ENCODE assay signal across 8 cellular contexts in the genomic region with DNA sequence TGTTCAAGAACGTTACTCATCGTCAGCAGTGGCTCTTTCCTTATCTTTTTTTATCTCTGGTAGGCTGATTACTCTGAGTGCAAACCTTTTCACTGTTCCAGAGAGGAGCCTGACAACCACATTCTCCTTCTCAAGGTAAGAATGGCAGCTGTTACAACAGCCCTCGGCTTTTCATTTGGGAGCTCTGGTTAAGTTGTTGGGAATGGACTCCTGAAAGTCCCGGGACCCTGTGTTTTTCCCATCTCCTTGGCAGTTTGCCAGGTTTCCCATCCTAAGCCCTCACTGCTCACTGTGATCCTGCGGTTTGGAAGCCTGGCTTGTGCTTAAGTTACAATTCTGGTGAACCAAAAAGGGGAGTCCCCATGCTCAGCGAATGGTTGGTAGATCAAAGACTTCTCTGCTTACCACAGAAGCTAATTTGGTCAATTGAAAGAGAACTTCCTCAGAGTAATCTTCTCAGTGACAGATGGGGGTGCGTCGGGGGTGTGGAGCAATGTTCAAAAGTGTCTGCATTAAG.
A peak's percentile ranks its signal among the peaks of the same experiment; 100 is the strongest.
DNase-seq lines count a peak whose midpoint lies in the region; ATAC-seq lines count a peak whose summit lies in the region.

No MANE protein-coding gene starts in this region.

- H3K27ac Mint-ChIP-seq in activated naive CD8-positive, alpha-beta T cell treated with anti-CD3 and anti-CD28 coated beads, Interleukin-2, amount 10 ng/mL, durations not matched to agents 7 days and 5 days, result no peak overlapping the region

- DNase-seq in M059J (ENCODE audit: low read depth), result peak; percentile 45
- peak; percentile 36 for DNase-seq in activated naive CD8-positive, alpha-beta T cell treated with anti-CD3 and anti-CD28 coated beads, Interleukin-2, amount 10 ng/mL, durations not matched to agents 7 days and 5 days
- no peak for DNase-seq in effector CD4-positive, alpha-beta T cell
- DNase-seq in T1000 (lab: John Stamatoyannopoulos, UW), result no peak
- DNase-seq in NK-92 (lab: John Stamatoyannopoulos, UW; ENCODE audit: unreplicated experiment), result no peak
- DNase-seq in NCI-H526 (lab: John Stamatoyannopoulos, UW), result no peak

- ATAC-seq in GM18502 (IDR thresholded peaks at IDR 0.05; ENCODE audit: poor library complexity, unreplicated experiment), result peak; percentile 98
- ATAC-seq in GM21723 (IDR thresholded peaks at IDR 0.05; ENCODE audit: unreplicated experiment), result peak; percentile 98
- peak; percentile 98 for ATAC-seq in activated naive CD8-positive, alpha-beta T cell treated with anti-CD3 and anti-CD28 coated beads, Interleukin-2, amount 10 ng/mL, durations not matched to agents 7 days and 5 days (ENCODE audit: low read depth)

- H3K9me3 Mint-ChIP-seq in activated naive CD8-positive, alpha-beta T cell treated with anti-CD3 and anti-CD28 coated beads, Interleukin-2, amount 10 ng/mL, durations not matched to agents 7 days and 5 days, result peaks cover 4% of the 10 kb centered on the region

- POLR2A ChIA-PET in activated naive CD8-positive, alpha-beta T cell treated with anti-CD3 and anti-CD28 coated beads, Interleukin-2, amount 10 ng/mL, durations not matched to agents 7 days and 5 days (lab: Charles Lee), result interaction anchor here (0.5 kb wide), 1 partner anchor 433 kb away, joined by 3 read pairs; no protein-coding TSS in a partner anchor

- peaks cover 11% of the 10 kb centered on the region for H3K4me1 Mint-ChIP-seq in activated naive CD8-positive, alpha-beta T cell treated with anti-CD3 and anti-CD28 coated beads, Interleukin-2, amount 10 ng/mL, durations not matched to agents 7 days and 5 days

- peak overlapping the region; percentile 51 for H3K4me3 Mint-ChIP-seq in activated naive CD8-positive, alpha-beta T cell treated with anti-CD3 and anti-CD28 coated beads, Interleukin-2, amount 10 ng/mL, durations not matched to agents 7 days and 5 days

- peaks cover 33% of the 10 kb centered on the region for H3K27me3 Mint-ChIP-seq in activated naive CD8-positive, alpha-beta T cell treated with anti-CD3 and anti-CD28 coated beads, Interleukin-2, amount 10 ng/mL, durations not matched to agents 7 days and 5 days

- no peaks in the 10 kb centered on the region for H3K36me3 Mint-ChIP-seq in activated naive CD8-positive, alpha-beta T cell treated with anti-CD3 and anti-CD28 coated beads, Interleukin-2, amount 10 ng/mL, durations not matched to agents 7 days and 5 days

Comparison
In these comparisons a context has a peak if more than half of its experiments do, and no peak if none do; other contexts are left out.
1. DNase-seq: peak in M059J (single experiment) and activated naive CD8-positive, alpha-beta T cell treated with anti-CD3 and anti-CD28 coated beads, Interleukin-2, amount 10 ng/mL, durations not matched to agents 7 days and 5 days (single experiment); none in effector CD4-positive, alpha-beta T cell (single experiment), T1000 (single experiment), NK-92 (single experiment) and NCI-H526 (0 of 2).
2. Peak in every context shown above with its lines, with median percentiles within 50 percentile points of each other: ATAC-seq.